9 cellular contexts compared by ENCODE assay signal in the genomic region with DNA sequence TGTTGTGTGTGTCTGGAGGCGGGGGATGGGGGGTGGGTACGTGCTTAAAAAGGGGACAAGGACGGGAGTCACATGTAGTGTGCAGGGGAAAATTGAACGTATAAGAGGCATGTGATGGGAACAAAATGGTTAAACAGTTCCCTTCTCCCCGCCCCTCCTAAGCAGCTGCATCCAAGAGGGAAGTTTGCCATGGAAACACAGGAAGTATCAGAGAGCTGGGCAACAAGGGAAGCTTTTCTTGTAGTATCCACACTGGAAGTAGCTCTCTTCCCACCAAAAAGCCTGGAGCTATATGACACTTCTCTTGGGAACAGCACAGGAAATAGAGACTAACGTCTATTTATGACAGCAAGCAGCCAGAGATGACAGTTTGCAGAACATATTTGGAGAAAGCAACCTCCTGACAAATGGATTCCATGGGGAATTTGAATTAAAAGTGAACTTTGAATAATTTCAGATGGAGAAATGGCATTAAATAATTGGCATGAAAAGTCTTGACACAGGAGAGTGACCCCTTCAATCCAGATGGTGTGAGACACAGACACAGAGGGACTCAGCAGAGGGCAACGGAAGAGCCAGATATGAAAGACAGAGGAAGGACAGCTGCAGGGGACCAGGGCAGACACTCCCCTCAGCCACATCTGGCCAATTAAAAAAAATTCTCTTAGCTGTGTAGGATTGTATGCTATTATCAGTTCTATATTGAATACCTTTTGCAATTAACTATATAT.
A peak's percentile ranks its signal among the peaks of the same experiment; 100 is the strongest.
DNase-seq lines count a peak whose midpoint lies in the region; ATAC-seq and TF ChIP-seq lines count a peak whose summit lies in the region.
"Had no signal": no experiment of that assay in that cellular context is flagged by ENCODE, and none has a peak within 500 bp of the region (broad histone marks: within the 10 kb centered on the region; RNA-seq: fewer than 3 reads in every experiment).

No MANE protein-coding gene starts in this region.

- no peaks in the 10 kb centered on the region for H3K9me3 ChIP-seq in SJCRH30 (replicated peaks)
- no peaks in the 10 kb centered on the region for H3K9me3 ChIP-seq in gastroesophageal sphincter
- no peaks in the 10 kb centered on the region for H3K9me3 ChIP-seq in osteoblast (ENCODE audit: low read depth, low read length)

- H2AFZ ChIP-seq in osteoblast (ENCODE audit: low read length): peak overlapping the region; percentile 76

- no peaks in the 10 kb centered on the region for H3K36me3 ChIP-seq in SJCRH30
- H3K36me3 ChIP-seq in gastroesophageal sphincter: no peaks in the 10 kb centered on the region
- no peaks in the 10 kb centered on the region for H3K36me3 ChIP-seq in osteoblast (ENCODE audit: insufficient read depth, low read length)

- peak overlapping the region; percentile 51 for H3K4me2 ChIP-seq in osteoblast (ENCODE audit: insufficient read depth, low read length)

- H3K79me2 ChIP-seq in osteoblast (ENCODE audit: insufficient read depth, low read length): no peaks in the 10 kb centered on the region

- TF ChIP-seq EP300 in gastroesophageal sphincter (IDR thresholded peaks at IDR 0.05): no peak

- WGBS in gastroesophageal sphincter (ENCODE audit: low coverage in 1 of 2), 2 donors: 24 to 33% methylated on average over 4 to 7 of the region's 7 CpGs

- no peak for TF ChIP-seq CTCF in gastroesophageal sphincter (IDR thresholded peaks at IDR 0.05)
- no peak for TF ChIP-seq CTCF in osteoblast (IDR thresholded peaks at IDR 0.05; ENCODE audit: extremely low read depth, low read depth, low read length)

- ATAC-seq in gastroesophageal sphincter (peak; percentile 60), HG03045 (IDR thresholded peaks at IDR 0.05; ENCODE audit: unreplicated experiment) (no peak), HG03196 (IDR thresholded peaks at IDR 0.05; ENCODE audit: unreplicated experiment) (no peak)
- no peak for ATAC-seq in activated CD4-positive, CD25-positive, alpha-beta regulatory T cell treated with anti-CD3 and anti-CD28 coated beads, Interleukin-2, amount 50 U/mL, for 24 hours

- no peak for TF ChIP-seq POLR2A in gastroesophageal sphincter (IDR thresholded peaks at IDR 0.05)

- H3K4me3 ChIP-seq in SJCRH30: 0 out of 2 replicates have a peak overlapping the region, but pooled peaks have one; percentile 8
- H3K4me3 ChIP-seq in gastroesophageal sphincter: no peak overlapping the region
- H3K4me3 ChIP-seq in osteoblast (ENCODE audit: insufficient read depth, low read length): peak overlapping the region; percentile 1

- no peaks in the 10 kb centered on the region for H3K27me3 ChIP-seq in SJCRH30
- H3K27me3 ChIP-seq in gastroesophageal sphincter: no peaks in the 10 kb centered on the region
- H3K27me3 ChIP-seq in osteoblast (ENCODE audit: insufficient read depth, low read length): no peaks in the 10 kb centered on the region

- peaks cover 17% of the 10 kb centered on the region for H3K4me1 ChIP-seq in SJCRH30
- H3K4me1 ChIP-seq in gastroesophageal sphincter: peaks cover 2 to 30% (median 10%) of the 10 kb centered on the region in 3 donors
- peaks cover 29% of the 10 kb centered on the region for H3K4me1 ChIP-seq in osteoblast (ENCODE audit: insufficient read depth, low read length)

- DNase-seq in ELR (ENCODE audit: low read depth): peak; percentile 45
- DNase-seq in SJCRH30: peak; percentile 76 to 91
- no peak for DNase-seq in osteoblast (ENCODE audit: insufficient read length, low spot score, missing footprints)
- no peak for DNase-seq in A172 (ENCODE audit: low spot score)
- DNase-seq: effector CD4-positive, alpha-beta T cell had no signal

- H3K27ac ChIP-seq in SJCRH30 (peak overlapping the region; percentile 60), gastroesophageal sphincter (peak overlapping the region in 2 of 4 donors; percentile 16 to 18), osteoblast (ENCODE audit: low read depth, low read length) (peak overlapping the region; percentile 36)

- no peaks in the 10 kb centered on the region for H4K20me1 ChIP-seq in osteoblast (ENCODE audit: insufficient read depth, low read length)

Comparison
In these comparisons a context has a peak if more than half of its experiments do, and no peak if none do; other contexts are left out.
1. DNase-seq: peak in ELR (single experiment) and SJCRH30 (2 of 2); none in osteoblast (single experiment) and A172 (single experiment).
2. H3K4me3 ChIP-seq: peak in SJCRH30 (single experiment) and osteoblast (single experiment); none in gastroesophageal sphincter (0 of 2).